8 cellular contexts compared by ENCODE assay signal in the genomic region with DNA sequence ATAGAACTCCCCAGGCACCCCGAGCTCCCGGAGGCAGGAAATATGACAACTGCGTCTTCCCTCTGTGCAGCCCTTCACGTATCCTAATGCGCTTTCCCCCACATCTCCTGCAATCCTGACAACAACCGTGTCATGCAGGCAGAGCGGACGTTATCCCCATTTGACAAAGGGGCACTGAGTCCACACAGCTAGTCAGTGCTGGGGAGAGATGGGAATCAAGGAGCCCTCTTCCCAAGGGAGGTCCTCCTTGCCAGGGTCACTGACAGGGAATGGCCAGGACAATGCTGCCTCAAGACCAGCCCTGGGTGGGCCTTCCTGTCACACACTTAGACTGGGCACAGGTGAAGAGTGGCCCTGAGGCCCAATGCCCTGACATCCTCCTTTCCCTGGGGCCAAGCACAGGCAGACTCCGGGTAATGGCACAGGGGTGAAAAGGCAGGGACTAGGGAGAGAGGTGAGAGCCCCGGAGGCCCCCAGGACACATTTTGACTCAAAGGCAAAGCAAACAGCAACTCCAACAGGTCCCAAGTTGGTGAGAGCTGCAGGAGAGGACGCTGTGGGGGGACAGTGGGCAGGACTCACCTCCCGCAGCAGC. TPM values are rescaled to one million over a fixed set of nuclear protein-coding genes. Genes with fewer than 3 reads are reported as not detected.
A peak's percentile ranks its signal among the peaks of the same experiment; 100 is the strongest.
DNase-seq lines count a peak whose midpoint lies in the region; ATAC-seq and TF ChIP-seq lines count a peak whose summit lies in the region.

No MANE protein-coding gene starts in this region.

- H3K36me3 ChIP-seq in HAP-1 (replicated peaks) (peaks cover 35% of the 10 kb centered on the region), right lobe of liver (no peaks in the 10 kb centered on the region)

- CTCF ChIA-PET in WTC11 (lab: Charles Lee), result no interaction called here

- H3K4me1 ChIP-seq in HAP-1, result peaks cover 19% of the 10 kb centered on the region
- no peaks in the 10 kb centered on the region for H3K4me1 ChIP-seq in right lobe of liver

- H3K27me3 ChIP-seq in HAP-1 (ENCODE audit: low read depth) (no peaks in the 10 kb centered on the region), right lobe of liver (no peaks in the 10 kb centered on the region)

- peak overlapping the region; percentile 77; the same call in 1 of the 2 replicates for H3K4me3 Mint-ChIP-seq in WTC11

- 87% methylated on average over 6 of the region's 12 CpGs for WGBS in right lobe of liver (ENCODE audit: insufficient coverage, low coverage, low lambda C conversion rate, missing lambda C conversion rate)

- POLR2A ChIA-PET in WTC11 (lab: Charles Lee), result no interaction called here

- no peaks in the 10 kb centered on the region for H3K9me3 ChIP-seq in HAP-1
- H3K9me3 ChIP-seq in right lobe of liver, result no peaks in the 10 kb centered on the region

- H3K4me3 ChIP-seq in HAP-1, result peak overlapping the region; percentile 46; the same call in 1 of the 2 replicates
- H3K4me3 ChIP-seq in fibroblast of villous mesenchyme (ENCODE audit: low read depth, low read length), result peak overlapping the region; percentile 64
- H3K4me3 ChIP-seq in skin epidermis, result peak overlapping the region in 5 of 7 experiments; percentile 34 to 70 (median 55)
- H3K4me3 ChIP-seq in right lobe of liver, result no peak overlapping the region

- in situ Hi-C loops in HAP-1 (cut with MboI; ENCODE audit: low sequenced_read_pairs), result no loop called here

- peaks cover 24% of the 10 kb centered on the region for H3K4me1 Mint-ChIP-seq in WTC11

- intact Hi-C loops in right lobe of liver (cut with DNase I), result no loop called here

- ATAC-seq in WTC11 (no peak), right lobe of liver (no peak)

- TF ChIP-seq CTCF in WTC11 (IDR thresholded peaks at IDR 0.05), result no peak
- no peak for TF ChIP-seq CTCF in fibroblast of villous mesenchyme (IDR thresholded peaks at IDR 0.05; ENCODE audit: insufficient read depth, low read depth, low read length)
- no peak for TF ChIP-seq CTCF in right lobe of liver (IDR thresholded peaks at IDR 0.05)

- no peaks in the 10 kb centered on the region for H3K9me3 Mint-ChIP-seq in WTC11

- H3K36me3 Mint-ChIP-seq in WTC11, result no peaks in the 10 kb centered on the region

- peaks cover 3% of the 10 kb centered on the region; the same call in 1 of the 2 replicates for H3K27me3 Mint-ChIP-seq in WTC11 (ENCODE audit: low read depth)

- peak overlapping the region in 5 of 21 experiments; percentile 13 to 82 (median 49) for H3K27ac ChIP-seq in skin epidermis
- H3K27ac ChIP-seq in right lobe of liver, result no peak overlapping the region

- peak overlapping the region; percentile 78; the same call in 1 of the 2 replicates for H3K27ac Mint-ChIP-seq in WTC11

- no peak for DNase-seq in HAP-1 (ENCODE audit: low spot score in 2 of 2)
- no peak for DNase-seq in WTC11 (ENCODE audit: low spot score)
- no peak for DNase-seq in fibroblast of villous mesenchyme (ENCODE audit: low read depth)
- no peak for DNase-seq in COLO668 (lab: John Stamatoyannopoulos, UW; ENCODE audit: unreplicated experiment)
- DNase-seq in right lobe of liver, result no peak
- DNase-seq in MV-4-11 (lab: John Stamatoyannopoulos, UW), result no peak
- no peak for DNase-seq in central memory CD4-positive, alpha-beta T cell

- no peak for TF ChIP-seq POLR2A in right lobe of liver (IDR thresholded peaks at IDR 0.05)

TF ChIP-seq in WTC11, 78 proteins besides CTCF, POLR2A, EP300 and RAD21:
- TF ChIP-seq NFE2L1 (CRISPR knock-in tag; IDR thresholded peaks at IDR 0.05) (no peak), GRHL2 (CRISPR knock-in tag; IDR thresholded peaks at IDR 0.05; ENCODE audit: insufficient replicate concordance, severe bottlenecking) (no peak), ZNF416 (CRISPR knock-in tag; IDR thresholded peaks at IDR 0.05) (no peak), KAT7 (CRISPR knock-in tag; IDR thresholded peaks at IDR 0.05; ENCODE audit: borderline replicate concordance) (no peak), TP53 (CRISPR knock-in tag; IDR thresholded peaks at IDR 0.05) (no peak)

RNA-seq across cellular contexts. Expression of a gene that starts 2.2 kb away (rescaled TPM):
- total RNA-seq in WTC11 (2021), result 37.1 to 41.7 TPM (median 39.4 TPM) in 3 replicates
- 39.0 and 43.2 TPM in 2 replicates for total RNA-seq in fibroblast of villous mesenchyme
- total RNA-seq in right lobe of liver, result 1 to 10 TPM; 2.2 to 7.0 (median 5.6) TPM

RNA-seq across cellular contexts. Expression of a gene that starts 53.9 kb away (rescaled TPM):
- 3.8 to 5.4 TPM (median 5.0 TPM) in 3 replicates for total RNA-seq in WTC11 (2021)
- 5.2 TPM in 2 replicates for total RNA-seq in fibroblast of villous mesenchyme
- total RNA-seq in right lobe of liver, result 1 to 10 TPM; 1.1 to 2.1 (median 1.7) TPM

Comparison
In these comparisons a context has a peak if more than half of its experiments do, and no peak if none do; other contexts are left out.
1. H3K4me3 ChIP-seq: peak in HAP-1 (single experiment), fibroblast of villous mesenchyme (single experiment) and skin epidermis (5 of 7); none in right lobe of liver (0 of 3).